1 cellular context compared by ENCODE assay signal in the genomic region with DNA sequence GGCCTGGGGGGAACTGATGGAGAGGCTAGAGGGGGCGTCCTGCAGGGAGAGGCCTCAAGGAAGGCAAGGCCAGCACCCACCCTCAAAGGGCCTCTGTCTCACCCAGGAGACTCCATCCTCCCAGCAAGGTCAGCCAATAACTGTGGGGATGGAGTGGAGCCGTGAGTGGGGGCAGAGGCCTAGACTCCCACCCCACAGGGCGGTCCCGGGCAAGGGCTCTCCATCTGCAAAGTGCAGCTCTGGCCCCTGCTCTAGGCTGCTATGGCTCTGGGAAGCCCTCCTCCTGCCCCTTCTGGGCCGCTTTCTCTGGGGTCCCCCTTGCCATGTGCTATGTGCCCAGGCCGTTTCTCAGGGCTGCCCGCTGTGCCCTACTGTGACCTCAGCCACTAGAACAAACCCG.
TF ChIP-seq lines count a peak whose summit lies in the region.

No MANE protein-coding gene starts in this region.

TF ChIP-seq in HCT116, 20 proteins besides CTCF, POLR2A, EP300 and RAD21:
- no peak for TF ChIP-seq CEBPB (IDR thresholded peaks at IDR 0.05; ENCODE audit: low read depth)
- TF ChIP-seq CBX3 (IDR thresholded peaks at IDR 0.05; ENCODE audit: low read depth) = no peak
